ENCODE assay signal across 8 cellular contexts in genomic region chr6:158559895-158560786, GRCh38. TPM values are rescaled to one million over a fixed set of nuclear protein-coding genes. Genes with fewer than 3 reads are reported as not detected.
DNase-seq lines count a peak whose midpoint lies in the region; ATAC-seq and TF ChIP-seq lines count a peak whose summit lies in the region.

Gene TMEM181, plus strand, starts transcription at chr6:158560091. Its CDS starts 134 bp downstream, at chr6:158560225.

- H4K20me1 ChIP-seq in DOHH2 (ENCODE audit: control insufficient read depth, insufficient read depth, low read depth, low read length) = 0 out of 2 replicates have a peak, but pooled peaks cover 3% of the 10 kb centered on the region
- H4K20me1 ChIP-seq in KMS-11 (ENCODE audit: insufficient read depth) = no peaks in the 10 kb centered on the region

- no peaks in the 10 kb centered on the region for H3K9me3 ChIP-seq in DOHH2 (ENCODE audit: control insufficient read depth, insufficient read depth, low read length)
- no peaks in the 10 kb centered on the region for H3K9me3 ChIP-seq in SJCRH30 (replicated peaks)
- no peaks in the 10 kb centered on the region for H3K9me3 ChIP-seq in neuronal stem cell (replicated peaks in 1 of 2; ENCODE audit: control insufficient read depth in 2 of 2, insufficient read depth in 1 of 2, low read depth in 1 of 2, low read length in 2 of 2)

- no peak within 1 kb of the TSS for H2BK120ac ChIP-seq in neuronal stem cell (ENCODE audit: low read depth, low read length)

- no peaks in the 10 kb centered on the region for H3F3A ChIP-seq in DOHH2 (ENCODE audit: control insufficient read depth, insufficient read depth)

- DNase-seq in SJCRH30 = peak; percentile 76 to 87
- DNase-seq in activated gamma-delta T cell treated with anti-CD3 and anti-CD28 coated beads, Interleukin-2, amount 50 U/mL, for 16 hours (ENCODE audit: low read depth) = peak; percentile 72
- peak in 1 of 2 donors; percentile 58 for DNase-seq in foreskin keratinocyte
- peak; percentile 71 for DNase-seq in neuronal stem cell (ENCODE audit: low spot score)

- peak within 1 kb of the TSS; percentile 89 for H3K4me3 ChIP-seq in DOHH2 (ENCODE audit: low read length)
- peak within 1 kb of the TSS; percentile 21 for H3K4me3 ChIP-seq in KMS-11 (IDR thresholded peaks at IDR 0.05; ENCODE audit: insufficient read depth, low read depth, low read length)
- peak within 1 kb of the TSS; percentile 86 for H3K4me3 ChIP-seq in SJCRH30
- peak within 1 kb of the TSS; percentile 71 to 94 for H3K4me3 ChIP-seq in neuronal stem cell (ENCODE audit: low read length in 2 of 2)

- H3K4me1 ChIP-seq in DOHH2 (ENCODE audit: control insufficient read depth, low read length) = peaks cover 24% of the 10 kb centered on the region
- H3K4me1 ChIP-seq in KMS-11 (ENCODE audit: low read depth, poor library complexity, severe bottlenecking) = peaks cover 14% of the 10 kb centered on the region
- H3K4me1 ChIP-seq in SJCRH30 = peaks cover 5% of the 10 kb centered on the region; the same call in 1 of the 2 replicates
- H3K4me1 ChIP-seq in foreskin keratinocyte = peaks cover 6% of the 10 kb centered on the region
- H3K4me1 ChIP-seq in neuronal stem cell (ENCODE audit: control insufficient read depth in 2 of 2, insufficient read depth in 1 of 2, low read depth in 1 of 2, low read length in 2 of 2) = peaks cover 8 to 13% of the 10 kb centered on the region in 2 donors

- H3K79me1 ChIP-seq in neuronal stem cell (ENCODE audit: low read depth, low read length) = peaks cover 10% of the 10 kb centered on the region

- H2BK12ac ChIP-seq in neuronal stem cell (ENCODE audit: low read length) = no peak within 1 kb of the TSS

- peak within 1 kb of the TSS; percentile 47 for H3K27ac ChIP-seq in DOHH2 (ENCODE audit: low read depth, low read length)
- H3K27ac ChIP-seq in KMS-11 = peak within 1 kb of the TSS; percentile 75
- peak within 1 kb of the TSS; percentile 79 for H3K27ac ChIP-seq in SJCRH30
- H3K27ac ChIP-seq in foreskin keratinocyte = peak within 1 kb of the TSS; percentile 63
- H3K27ac ChIP-seq in neuronal stem cell (replicated peaks; ENCODE audit: low read length) = no peak within 1 kb of the TSS

- peak within 1 kb of the TSS; percentile 84 for H3K18ac ChIP-seq in neuronal stem cell (ENCODE audit: low read length)

- H3K9ac ChIP-seq in KMS-11 (peak within 1 kb of the TSS; percentile 95), neuronal stem cell (ENCODE audit: low read depth, low read length, poor library complexity) (peak within 1 kb of the TSS; percentile 96)

- peaks cover 47% of the 10 kb centered on the region for H3K79me2 ChIP-seq in DOHH2 (ENCODE audit: control insufficient read depth, low read length)
- peaks cover 30% of the 10 kb centered on the region for H3K79me2 ChIP-seq in KMS-11 (ENCODE audit: insufficient read depth, low read depth)

- peak within 1 kb of the TSS; percentile 52 for H3K23ac ChIP-seq in neuronal stem cell (ENCODE audit: low read depth, low read length, poor library complexity)

- H3K4me2 ChIP-seq in DOHH2 (ENCODE audit: low read length) = peak within 1 kb of the TSS; percentile 93
- H3K4me2 ChIP-seq in KMS-11 = peak within 1 kb of the TSS; percentile 91
- peak within 1 kb of the TSS; percentile 62 for H3K4me2 ChIP-seq in neuronal stem cell (ENCODE audit: insufficient read depth, low read length, poor library complexity, severe bottlenecking)

- peak within 1 kb of the TSS; percentile 99 for H2AFZ ChIP-seq in KMS-11 (ENCODE audit: low read depth)
- H2AFZ ChIP-seq in neuronal stem cell (ENCODE audit: low read length) = peak within 1 kb of the TSS; percentile 86

- H2BK15ac ChIP-seq in neuronal stem cell (ENCODE audit: low read length) = no peak within 1 kb of the TSS

- no peak within 1 kb of the TSS for H2AK5ac ChIP-seq in neuronal stem cell (ENCODE audit: low read depth, low read length)

- no CpG with 5 or more reads among the region's 118 CpGs for WGBS in neuronal stem cell (ENCODE audit: extremely low coverage in 2 of 2, insufficient read length in 2 of 2, insufficient replicate concordance in 1 of 2), 2 donors

- H3K36me3 ChIP-seq in DOHH2 (ENCODE audit: control insufficient read depth, low read length) (no peaks in the 10 kb centered on the region), KMS-11 (ENCODE audit: insufficient read depth) (no peaks in the 10 kb centered on the region), SJCRH30 (no peaks in the 10 kb centered on the region), neuronal stem cell (replicated peaks in 1 of 2; ENCODE audit: control insufficient read depth in 2 of 2, insufficient read depth in 2 of 2, low read length in 2 of 2) (no peaks in the 10 kb centered on the region)

- peak within 1 kb of the TSS; percentile 61 for H2BK5ac ChIP-seq in neuronal stem cell (ENCODE audit: low read length)

- H3K27me3 ChIP-seq in DOHH2 (ENCODE audit: control insufficient read depth, low read length) = no peaks in the 10 kb centered on the region
- peaks cover 5% of the 10 kb centered on the region; the same call in 1 of the 2 replicates for H3K27me3 ChIP-seq in KMS-11 (ENCODE audit: insufficient read depth, low read depth)
- no peaks in the 10 kb centered on the region for H3K27me3 ChIP-seq in SJCRH30
- H3K27me3 ChIP-seq in foreskin keratinocyte = no peaks in the 10 kb centered on the region
- no peaks in the 10 kb centered on the region for H3K27me3 ChIP-seq in neuronal stem cell (ENCODE audit: control insufficient read depth in 3 of 3, insufficient read depth in 3 of 3, low read depth in 1 of 3, low read length in 3 of 3)

- no peaks in the 10 kb centered on the region for H3K9me2 ChIP-seq in DOHH2 (replicated peaks; ENCODE audit: control insufficient read depth, low read length)

- peak within 1 kb of the TSS; percentile 66 for H3K14ac ChIP-seq in neuronal stem cell (ENCODE audit: low read length)

- H4K8ac ChIP-seq in neuronal stem cell (ENCODE audit: low read depth, low read length) = no peak within 1 kb of the TSS

- H3K4ac ChIP-seq in neuronal stem cell (ENCODE audit: low read length) = peak within 1 kb of the TSS; percentile 57

- no peak within 1 kb of the TSS for H4K91ac ChIP-seq in neuronal stem cell (ENCODE audit: low read depth, low read length, poor library complexity)

- no peak for TF ChIP-seq CTCF in DOHH2 (IDR thresholded peaks at IDR 0.05; ENCODE audit: low read depth, low read length, poor library complexity, severe bottlenecking)
- TF ChIP-seq CTCF in KMS-11 (conservative IDR thresholded peaks at IDR 0.05; ENCODE audit: low read depth, low read length) = no peak
- peak; percentile 15 for TF ChIP-seq CTCF in foreskin keratinocyte (conservative IDR thresholded peaks at IDR 0.05)
- TF ChIP-seq CTCF in subcutaneous adipose tissue (IDR thresholded peaks at IDR 0.05; ENCODE audit: low read depth) = no peak

- ATAC-seq in GM21723 (IDR thresholded peaks at IDR 0.05; ENCODE audit: unreplicated experiment) (peak; percentile 82), foreskin keratinocyte (peak; percentile 82)

RNA-seq across cellular contexts. Expression of gene TMEM181, which starts in this region (rescaled TPM):
- 31.1 and 33.5 TPM in 2 replicates for total RNA-seq in SJCRH30 (2014; rRNA removed; shearing (Covaris generic))
- total RNA-seq in foreskin keratinocyte (29.5 and 32.8 TPM in 2 replicates), subcutaneous adipose tissue (10 to 100 TPM; 15.1 to 33.1 (median 19.7) TPM)
- polyA plus RNA-seq in foreskin keratinocyte = 8.0 and 8.7 TPM in 2 replicates
- 11.5 TPM for polyA plus RNA-seq in neuronal stem cell (2013, experiment 1 of 2)
- polyA plus RNA-seq in neuronal stem cell (2013, experiment 2 of 2) = 12.1 TPM

Comparison
In these comparisons a context has a peak if more than half of its experiments do, and no peak if none do; other contexts are left out.
1. H3K4me3 ChIP-seq: peak in every context shown above with its lines; median percentile 89 in DOHH2; 86 in SJCRH30; 82 in neuronal stem cell; 21 in KMS-11.